Comparison of ENCODE assay signal across 9 cellular contexts in the genomic region with DNA sequence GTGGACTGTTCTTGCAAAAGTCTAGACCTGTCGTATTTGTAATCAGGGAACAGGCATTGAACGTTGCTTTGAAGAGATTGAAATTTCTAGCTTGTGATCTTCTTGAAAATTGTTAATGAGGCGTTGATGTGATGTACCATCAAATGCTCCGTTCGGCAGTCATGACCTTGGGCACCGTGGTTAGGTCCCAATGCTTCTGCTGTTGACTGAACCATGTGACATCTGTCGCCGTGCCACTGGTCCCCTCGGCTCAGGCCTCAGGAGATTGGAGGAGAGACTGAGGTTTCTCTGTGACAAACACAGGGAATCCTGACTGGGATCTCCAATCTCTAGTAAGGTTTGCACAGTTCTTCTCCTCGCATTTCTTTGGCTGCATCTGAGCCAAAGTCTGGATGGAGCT. TPM values are rescaled to one million over a fixed set of nuclear protein-coding genes. Genes with fewer than 3 reads are reported as not detected.
DNase-seq lines count a peak whose midpoint lies in the region; ATAC-seq and TF ChIP-seq lines count a peak whose summit lies in the region.
"Had no signal": no experiment of that assay in that cellular context is flagged by ENCODE, and none has a peak within 500 bp of the region (broad histone marks: within the 10 kb centered on the region; RNA-seq: fewer than 3 reads in every experiment).

No MANE protein-coding gene starts in this region.

- no TSS peak for BruUV-seq in Calu3 (replicated peaks; lab: Mats Ljungman, UMichigan)

- no peaks in the 10 kb centered on the region for H3K9me3 Mint-ChIP-seq in CD4-positive, CD25-positive, alpha-beta regulatory T cell
- H3K9me3 Mint-ChIP-seq in activated CD4-positive, alpha-beta memory T cell treated with anti-CD3 and anti-CD28 coated beads, Interleukin-2, amount 10 ng/mL, durations not matched to agents 7 days and 5 days = no peaks in the 10 kb centered on the region
- H3K9me3 Mint-ChIP-seq in Calu3 (ENCODE audit: low read depth, unreplicated experiment) = no peaks in the 10 kb centered on the region

- H3K4me1 Mint-ChIP-seq in CD4-positive, CD25-positive, alpha-beta regulatory T cell = peaks cover 20 to 69% (median 48%) of the 10 kb centered on the region in 4 donors
- peaks cover 70% of the 10 kb centered on the region for H3K4me1 Mint-ChIP-seq in activated CD4-positive, alpha-beta memory T cell treated with anti-CD3 and anti-CD28 coated beads, Interleukin-2, amount 10 ng/mL, durations not matched to agents 7 days and 5 days
- H3K4me1 Mint-ChIP-seq in Calu3 (ENCODE audit: low read depth, unreplicated experiment) = no peaks in the 10 kb centered on the region

- POLR2A ChIA-PET in activated CD4-positive, alpha-beta memory T cell treated with anti-CD3 and anti-CD28 coated beads, Interleukin-2, amount 10 ng/mL, durations not matched to agents 7 days and 5 days (lab: Charles Lee) = interaction anchor here (0.8 to 10.8 kb wide), 6 partner anchors 10 to 72 kb away, joined by 3 to 136 read pairs (median 8); a partner anchor contains a TSS

- peak overlapping the region; percentile 86 to 96 (median 93) for H3K4me3 Mint-ChIP-seq in CD4-positive, CD25-positive, alpha-beta regulatory T cell
- peak overlapping the region; percentile 96 for H3K4me3 Mint-ChIP-seq in activated CD4-positive, alpha-beta memory T cell treated with anti-CD3 and anti-CD28 coated beads, Interleukin-2, amount 10 ng/mL, durations not matched to agents 7 days and 5 days
- H3K4me3 Mint-ChIP-seq in Calu3 (ENCODE audit: low read depth, unreplicated experiment) = no peak overlapping the region

- no peak for ATAC-seq in CD4-positive, CD25-positive, alpha-beta regulatory T cell (ENCODE audit: low read depth in 2 of 2)
- no peak for ATAC-seq in HG02973 (IDR thresholded peaks at IDR 0.05; ENCODE audit: unreplicated experiment)

- H3K27me3 ChIP-seq in CD4-positive, CD25-positive, alpha-beta regulatory T cell (ENCODE audit: control insufficient read depth, insufficient read depth, low read length) = no peaks in the 10 kb centered on the region
- H3K27me3 ChIP-seq in muscle layer of duodenum (ENCODE audit: low read depth, low read length) = peaks cover 4% of the 10 kb centered on the region

- H3K27ac Mint-ChIP-seq in CD4-positive, CD25-positive, alpha-beta regulatory T cell = peak overlapping the region; percentile 97 to 100 (median 98)
- H3K27ac Mint-ChIP-seq in activated CD4-positive, alpha-beta memory T cell treated with anti-CD3 and anti-CD28 coated beads, Interleukin-2, amount 10 ng/mL, durations not matched to agents 7 days and 5 days = peak overlapping the region; percentile 99
- H3K27ac Mint-ChIP-seq in Calu3 (ENCODE audit: unreplicated experiment) = no peak overlapping the region

- peak overlapping the region; percentile 92 for H3K27ac ChIP-seq in CD4-positive, CD25-positive, alpha-beta regulatory T cell (ENCODE audit: insufficient read depth, low read length, poor library complexity, severe bottlenecking)
- peak overlapping the region; percentile 33 for H3K27ac ChIP-seq in muscle layer of duodenum (ENCODE audit: low read length)

- peaks cover 74% of the 10 kb centered on the region for H3K4me1 ChIP-seq in CD4-positive, CD25-positive, alpha-beta regulatory T cell (ENCODE audit: control insufficient read depth, insufficient read depth, low read length, poor library complexity, severe bottlenecking)
- H3K4me1 ChIP-seq in muscle layer of duodenum (ENCODE audit: control insufficient read depth in 1 of 2, insufficient read depth in 2 of 2, low read length in 2 of 2) = no peaks in the 10 kb centered on the region

- intact Hi-C loops in Calu3 (cut with micrococcal nuclease; ENCODE audit: unreplicated experiment) = no loop called here

- peak overlapping the region; percentile 92 for H3K4me3 ChIP-seq in CD4-positive, CD25-positive, alpha-beta regulatory T cell (ENCODE audit: low read depth, low read length)
- peak overlapping the region; percentile 93 for H3K4me3 ChIP-seq in Jurkat, Clone E6-1 (ENCODE audit: low read length)
- H3K4me3 ChIP-seq in muscle layer of duodenum (ENCODE audit: low read depth in 1 of 2, low read length in 2 of 2) = peak overlapping the region in 1 of 2 donors; percentile 28

- H3K27me3 Mint-ChIP-seq in CD4-positive, CD25-positive, alpha-beta regulatory T cell = no peaks in the 10 kb centered on the region
- no peaks in the 10 kb centered on the region for H3K27me3 Mint-ChIP-seq in activated CD4-positive, alpha-beta memory T cell treated with anti-CD3 and anti-CD28 coated beads, Interleukin-2, amount 10 ng/mL, durations not matched to agents 7 days and 5 days
- H3K27me3 Mint-ChIP-seq in Calu3 (ENCODE audit: unreplicated experiment) = peaks cover 22% of the 10 kb centered on the region

- H3K9me3 ChIP-seq in CD4-positive, CD25-positive, alpha-beta regulatory T cell (ENCODE audit: control insufficient read depth in 2 of 2, low read length in 2 of 2) = no peaks in the 10 kb centered on the region
- no peaks in the 10 kb centered on the region for H3K9me3 ChIP-seq in muscle layer of duodenum (ENCODE audit: control insufficient read depth in 1 of 2, low read length in 2 of 2)

- DNase-seq in CD4-positive, CD25-positive, alpha-beta regulatory T cell = peak in 1 of 3 donors; percentile 50
- peak; percentile 40 for DNase-seq in Jurkat, Clone E6-1 (ENCODE audit: low read depth, low spot score)
- DNase-seq in activated CD4-positive, alpha-beta memory T cell treated with anti-CD3 and anti-CD28 coated beads, Interleukin-2, amount 10 ng/mL, durations not matched to agents 7 days and 5 days = peak; percentile 57
- DNase-seq in DMS53 treated with DMSO at 0.1 percent for 48 hours (lab: John Stamatoyannopoulos, UW; ENCODE audit: unreplicated experiment) (no peak), Calu3 (no peak), NCI-H774 (lab: John Stamatoyannopoulos, UW) (no peak)
- DNase-seq: DMS79 treated with DMSO at 0.1 percent for 48 hours had no signal

- peaks cover 13% of the 10 kb centered on the region for H3K36me3 ChIP-seq in CD4-positive, CD25-positive, alpha-beta regulatory T cell (ENCODE audit: control insufficient read depth, insufficient read depth, low read length)
- H3K36me3 ChIP-seq in muscle layer of duodenum (ENCODE audit: control insufficient read depth in 1 of 2, insufficient read depth in 2 of 2, low read length in 2 of 2) = no peaks in the 10 kb centered on the region

- CTCF ChIA-PET in activated CD4-positive, alpha-beta memory T cell treated with anti-CD3 and anti-CD28 coated beads, Interleukin-2, amount 10 ng/mL, durations not matched to agents 7 days and 5 days (lab: Charles Lee) = interaction anchor here (0.6 to 2.4 kb wide), 3 partner anchors 10 to 754 kb away, joined by 3 to 9 read pairs (median 4); no protein-coding TSS in a partner anchor
- CTCF ChIA-PET in Calu3 (lab: Charles Lee) = no interaction called here

- TF ChIP-seq CTCF in Calu3 (IDR thresholded peaks at IDR 0.05; ENCODE audit: unreplicated experiment) = no peak

- H3K36me3 Mint-ChIP-seq in CD4-positive, CD25-positive, alpha-beta regulatory T cell = peaks cover 13% of the 10 kb centered on the region
- H3K36me3 Mint-ChIP-seq in activated CD4-positive, alpha-beta memory T cell treated with anti-CD3 and anti-CD28 coated beads, Interleukin-2, amount 10 ng/mL, durations not matched to agents 7 days and 5 days (ENCODE audit: low read depth) = peaks cover 64% of the 10 kb centered on the region
- H3K36me3 Mint-ChIP-seq in Calu3 (ENCODE audit: insufficient read depth, unreplicated experiment) = no peaks in the 10 kb centered on the region

RNA-seq across cellular contexts. Expression of a gene that starts 18.1 kb away (rescaled TPM):
- total RNA-seq in CD4-positive, CD25-positive, alpha-beta regulatory T cell = 244 TPM
- polyA plus RNA-seq in CD4-positive, CD25-positive, alpha-beta regulatory T cell = 10 to 100 TPM; 21.2 to 28.6 (median 26.5) TPM
- polyA plus RNA-seq in Jurkat, Clone E6-1 (2012; ENCODE audit: insufficient read depth, insufficient read length) = 271 TPM
- total RNA-seq in activated CD4-positive, alpha-beta memory T cell treated with anti-CD3 and anti-CD28 coated beads, Interleukin-2, amount 10 ng/mL, durations not matched to agents 7 days and 5 days = 100 to 1,000 TPM; 284 to 286 TPM
- total RNA-seq in Calu3 (2022) = 3.6 and 4.7 TPM in 2 replicates

RNA-seq across cellular contexts. Expression of a gene that starts 35.4 kb away (rescaled TPM):
- total RNA-seq in CD4-positive, CD25-positive, alpha-beta regulatory T cell = 13.2 TPM
- polyA plus RNA-seq in CD4-positive, CD25-positive, alpha-beta regulatory T cell = 1 to 10 TPM in 1 of 4 donors, under 1 TPM in 3; 0.29 to 1.2 (median 0.74) TPM
- polyA plus RNA-seq in Jurkat, Clone E6-1 (2012; ENCODE audit: insufficient read depth, insufficient read length) = 30.0 TPM
- total RNA-seq in activated CD4-positive, alpha-beta memory T cell treated with anti-CD3 and anti-CD28 coated beads, Interleukin-2, amount 10 ng/mL, durations not matched to agents 7 days and 5 days = 10 to 100 TPM; 18.1 to 19.1 TPM
- total RNA-seq in Calu3 (2022) = 11.1 and 11.5 TPM in 2 replicates

Comparison
In these comparisons a context has a peak if more than half of its experiments do, and no peak if none do; other contexts are left out.
1. DNase-seq: peak in Jurkat, Clone E6-1 (single experiment) and activated CD4-positive, alpha-beta memory T cell treated with anti-CD3 and anti-CD28 coated beads, Interleukin-2, amount 10 ng/mL, durations not matched to agents 7 days and 5 days (single experiment); none in DMS53 treated with DMSO at 0.1 percent for 48 hours (single experiment), Calu3 (single experiment) and NCI-H774 (single experiment).
2. RNA of a gene that starts 18.1 kb away (total RNA-seq): 284 to 286 TPM in activated CD4-positive, alpha-beta memory T cell treated with anti-CD3 and anti-CD28 coated beads, Interleukin-2, amount 10 ng/mL, durations not matched to agents 7 days and 5 days and 244 TPM in CD4-positive, CD25-positive, alpha-beta regulatory T cell (single experiment); 3.6 to 4.7 TPM in Calu3; every median in the first group is over 10 times any median in the second.